In the genomic region with DNA sequence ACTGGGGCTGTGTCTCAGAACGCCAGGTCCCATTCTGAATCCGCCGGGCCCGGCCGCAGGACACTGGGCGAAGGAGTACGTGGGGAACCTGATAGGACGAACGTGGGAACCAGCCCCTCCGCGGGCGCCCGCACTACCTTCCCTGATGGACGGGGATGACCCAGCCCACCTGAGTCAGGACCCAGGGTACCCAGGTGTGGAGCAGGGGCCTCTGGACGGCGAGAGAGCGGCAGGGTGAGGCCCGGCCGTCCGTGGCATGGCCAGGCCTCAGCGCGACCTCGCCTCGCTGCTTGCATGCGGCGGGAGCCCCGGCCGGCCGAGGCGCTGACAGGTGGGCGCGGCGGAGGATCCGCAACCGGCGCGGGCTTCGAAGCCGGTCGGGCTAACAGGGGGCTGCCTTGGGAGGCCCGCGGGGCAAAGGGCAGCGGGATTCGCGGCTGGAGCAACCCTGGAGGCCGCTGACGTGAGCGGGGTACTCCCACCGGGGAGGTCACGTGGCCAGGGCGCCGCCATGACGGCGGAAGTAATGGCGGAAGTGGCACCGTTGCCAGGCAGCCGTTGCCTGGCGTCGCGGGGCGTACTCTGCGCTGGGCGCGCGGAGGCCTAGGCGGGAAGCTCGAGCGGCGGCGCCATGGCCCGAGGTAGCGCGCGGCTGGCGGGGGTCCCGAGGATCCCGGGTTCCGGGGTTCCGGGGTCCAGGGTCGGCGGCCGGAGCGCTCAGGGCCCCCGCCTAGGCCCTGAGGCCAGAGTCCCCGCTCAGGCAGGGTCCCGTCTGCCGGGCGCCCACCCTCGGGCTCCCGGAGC, we compare ENCODE assay signal across 8 cellular contexts. TPM values are rescaled to one million over a fixed set of nuclear protein-coding genes. Genes with fewer than 3 reads are reported as not detected.
DNase-seq lines count a peak whose midpoint lies in the region; ATAC-seq, FAIRE-seq and TF ChIP-seq lines count a peak whose summit lies in the region.

Gene WDR90 (plus strand): TSS at position 580 of the 804 bp plus-strand sequence. CDS start 52 bp downstream, at position 632.

- peak; percentile 92 for FAIRE-seq in GM19239 (lab: Jason Lieb, UNC)

- H3K4me3 ChIP-seq in kidney epithelial cell (ENCODE audit: low read depth, low read length): peak within 1 kb of the TSS; percentile 53

- no peak for TF ChIP-seq CTCF in kidney epithelial cell (IDR thresholded peaks at IDR 0.05; ENCODE audit: insufficient read depth, low read length, poor library complexity, severe bottlenecking)

- no peaks in the 10 kb centered on the region for H3K36me3 ChIP-seq in kidney epithelial cell (ENCODE audit: control insufficient read depth, insufficient read depth, low read length)

- H3K27me3 ChIP-seq in kidney epithelial cell (ENCODE audit: control insufficient read depth, insufficient read depth, low read length): no peaks in the 10 kb centered on the region

- DNase-seq in AG20443 (ENCODE audit: low spot score): peak; percentile 97
- DNase-seq in GM19239 (ENCODE audit: insufficient read length, low spot score): peak; percentile 100
- peak; percentile 79 for DNase-seq in NCI-H510A (lab: John Stamatoyannopoulos, UW)
- peak; percentile 87 to 90 for DNase-seq in activated CD4-positive, alpha-beta T cell treated with anti-CD3 and anti-CD28 coated beads for 24 hours (ENCODE audit: low read depth in 2 of 2)
- peak; percentile 95 for DNase-seq in cerebellum (ENCODE audit: low spot score)
- DNase-seq in kidney epithelial cell (ENCODE audit: low read depth): peak; percentile 62
- peak; percentile 80 to 91 for DNase-seq in stimulated activated CD4-positive, alpha-beta T cell treated with anti-CD3 and anti-CD28 coated beads, Interleukin-15, amount 100 ng/mL, for 1 hour (ENCODE audit: low read depth in 1 of 2, low spot score in 1 of 2)

- peak; percentile 65 for ATAC-seq in HG03439 (IDR thresholded peaks at IDR 0.05; ENCODE audit: unreplicated experiment)

RNA-seq across cellular contexts. Expression of gene WDR90, which starts in this region (rescaled TPM):
- 23.7 TPM for total RNA-seq in cerebellum
- 17.0 and 21.0 TPM in 2 replicates for total RNA-seq in kidney epithelial cell

Comparison
In these comparisons a context has a peak if more than half of its experiments do, and no peak if none do; other contexts are left out.
1. Peak in every context shown above with its lines: DNase-seq, ATAC-seq and H3K4me3 ChIP-seq.